In the genomic region with DNA sequence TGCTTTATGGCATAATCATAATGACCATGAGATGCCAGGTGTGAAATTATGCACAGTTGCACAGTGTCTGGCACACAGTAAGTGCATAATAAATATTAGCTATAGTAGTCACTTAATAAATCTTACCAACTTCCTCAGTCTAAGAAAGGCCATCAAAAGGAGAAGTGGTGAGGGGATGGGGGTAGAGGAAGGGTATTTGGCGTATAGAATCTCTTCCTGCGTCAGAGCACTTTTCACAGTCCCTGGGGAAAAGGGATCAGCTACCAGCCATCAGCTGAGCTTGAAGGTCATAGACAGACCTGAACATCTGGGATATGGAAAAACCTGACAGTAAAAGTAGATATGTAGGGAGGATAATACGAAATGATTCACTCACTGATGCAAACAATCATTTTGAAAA, we compare ENCODE assay signal across 24 cellular contexts. TPM values are rescaled to one million over a fixed set of nuclear protein-coding genes. Genes with fewer than 3 reads are reported as not detected.
"Had no signal": no experiment of that assay in that cellular context is flagged by ENCODE, and none has a peak within 500 bp of the region (broad histone marks: within the 10 kb centered on the region; RNA-seq: fewer than 3 reads in every experiment).

No MANE protein-coding gene starts in this region.

- H3K36me3 Mint-ChIP-seq: activated naive CD4-positive, alpha-beta T cell treated with anti-CD3 and anti-CD28 coated beads, Interleukin-2, amount 50 U/mL, for 72 hours; mesothelial cell of epicardium; WTC11 had no signal

- H3K4me3 ChIP-seq: adrenal gland, breast epithelium, coronary artery, lower lobe of right lung, tibial nerve had no signal

- H3K27ac ChIP-seq: adrenal gland, breast epithelium, coronary artery, foreskin keratinocyte, lower lobe of right lung, tibial nerve had no signal

- H3K27me3 ChIP-seq: breast epithelium had no signal

- ATAC-seq: activated CD4-positive, alpha-beta T cell treated with anti-CD3 and anti-CD28 coated beads for 36 hours; activated naive CD4-positive, alpha-beta T cell treated with anti-CD3 and anti-CD28 coated beads, Interleukin-2, amount 50 U/mL, for 72 hours; foreskin keratinocyte; left colon; lower lobe of right lung; stimulated activated naive CD8-positive, alpha-beta T cell treated with anti-CD3 and anti-CD28 coated beads, Interleukin-15, Interleukin-2, amounts not matched to agents 100 U/mL and 50 U/mL, for 24 hours; WTC11 had no signal

- H3K27ac Mint-ChIP-seq: activated CD4-positive, alpha-beta T cell treated with anti-CD3 and anti-CD28 coated beads for 36 hours; activated naive CD4-positive, alpha-beta T cell treated with anti-CD3 and anti-CD28 coated beads, Interleukin-2, amount 50 U/mL, for 72 hours; mesothelial cell of epicardium; nephron; WTC11 had no signal

- DNase-seq: activated CD4-positive, alpha-beta T cell treated with anti-CD3 and anti-CD28 coated beads for 36 hours; activated CD4-positive, alpha-beta T cell treated with anti-CD3 and anti-CD28 coated beads, Interleukin-2, amount 50 U/mL, for 48 hours; activated gamma-delta T cell treated with Interleukin-2 at 50 U/mL for 16 hours; adrenal gland; foreskin keratinocyte; hypothalamus; islet precursor cell; left colon; lower lobe of right lung; stimulated activated CD4-positive, alpha-beta T cell treated with anti-CD3 and anti-CD28 coated beads, Interleukin-2, amount 100 ng/mL, for 24 hours; stimulated activated naive CD8-positive, alpha-beta T cell treated with anti-CD3 and anti-CD28 coated beads, Interleukin-15, Interleukin-2, amounts not matched to agents 100 U/mL and 50 U/mL, for 24 hours had no signal

- H3K4me1 ChIP-seq: foreskin keratinocyte had no signal

- H3K4me1 Mint-ChIP-seq: activated CD4-positive, alpha-beta T cell treated with anti-CD3 and anti-CD28 coated beads for 36 hours had no signal

- H3K36me3 ChIP-seq: adrenal gland, breast epithelium, lower lobe of right lung, tibial nerve had no signal

- H3K9me3 Mint-ChIP-seq: activated naive CD4-positive, alpha-beta T cell treated with anti-CD3 and anti-CD28 coated beads, Interleukin-2, amount 50 U/mL, for 72 hours; mesothelial cell of epicardium; nephron; WTC11 had no signal

- H3K4me3 Mint-ChIP-seq: activated CD4-positive, alpha-beta T cell treated with anti-CD3 and anti-CD28 coated beads for 36 hours; mesothelial cell of epicardium; nephron; WTC11 had no signal

- FAIRE-seq: astrocyte, urothelium cell line had no signal

- H3K9me3 ChIP-seq: adrenal gland, breast epithelium, lower lobe of right lung, tibial nerve had no signal

RNA-seq across cellular contexts. Expression of a gene that starts 5.8 kb away (rescaled TPM):
- total RNA-seq: activated CD4-positive, alpha-beta T cell treated with anti-CD3 and anti-CD28 coated beads for 36 hours; epithelial cell of proximal tubule; fibroblast of lung; foreskin keratinocyte; left colon; lower lobe of right lung; posterior vena cava; tibial nerve had no signal
- polyA plus RNA-seq: adrenal gland, fibroblast of lung, foreskin keratinocyte had no signal

RNA-seq across cellular contexts. Expression of a gene that starts 54.8 kb away (rescaled TPM):
- total RNA-seq: activated CD4-positive, alpha-beta T cell treated with anti-CD3 and anti-CD28 coated beads for 36 hours; activated naive CD4-positive, alpha-beta T cell treated with anti-CD3 and anti-CD28 coated beads, Interleukin-2, amount 50 U/mL, for 72 hours; adrenal gland; astrocyte; breast epithelium; epithelial cell of proximal tubule; fibroblast of lung; foreskin keratinocyte; left colon; lower lobe of right lung; mesothelial cell of epicardium; posterior vena cava; skeletal muscle tissue; tibial nerve; WTC11 had no signal
- polyA plus RNA-seq: adrenal gland, fibroblast of lung, foreskin keratinocyte had no signal
